In the genomic region with DNA sequence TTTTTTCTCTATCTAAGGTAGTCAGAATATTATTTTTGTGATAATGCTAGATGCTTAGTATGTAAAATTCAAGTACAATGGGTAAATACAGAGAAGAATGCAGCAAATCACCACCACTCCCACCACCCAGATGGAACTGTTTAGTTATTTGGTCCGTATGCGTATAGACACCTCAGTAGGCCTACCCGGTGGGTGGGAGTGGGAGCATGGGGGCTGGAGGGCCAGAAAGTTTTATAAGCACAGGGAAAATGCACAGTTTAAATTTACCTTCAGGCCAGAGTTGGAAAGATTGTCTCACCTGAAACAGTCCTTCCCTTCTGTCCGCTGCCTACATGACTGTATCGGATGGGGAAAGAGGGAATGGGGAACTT, we compare ENCODE assay signal across 16 cellular contexts. TPM values are rescaled to one million over a fixed set of nuclear protein-coding genes. Genes with fewer than 3 reads are reported as not detected.
A peak's percentile ranks its signal among the peaks of the same experiment; 100 is the strongest.
DNase-seq lines count a peak whose midpoint lies in the region; FAIRE-seq and TF ChIP-seq lines count a peak whose summit lies in the region.
"Had no signal": no experiment of that assay in that cellular context is flagged by ENCODE, and none has a peak within 500 bp of the region (broad histone marks: within the 10 kb centered on the region; RNA-seq: fewer than 3 reads in every experiment).

No MANE protein-coding gene starts in this region.

- H3K9ac ChIP-seq in GM23248 (peak overlapping the region; percentile 63; the same call in 1 of the 2 replicates), astrocyte (ENCODE audit: low read length) (peak overlapping the region; percentile 10), mesenchymal stem cell (ENCODE audit: low read length) (peak overlapping the region; percentile 67)
- H3K9ac ChIP-seq: parathyroid adenoma had no signal

- H3K4me2 ChIP-seq in GM23248 (ENCODE audit: unreplicated experiment) (peak overlapping the region; percentile 59), astrocyte (ENCODE audit: low read length) (peak overlapping the region; percentile 57), mesenchymal stem cell (ENCODE audit: low read length, poor library complexity, severe bottlenecking) (no peak overlapping the region)

- H3K4me3 ChIP-seq in GM23248 (no peak overlapping the region), astrocyte (ENCODE audit: insufficient read depth, low read depth, low read length) (no peak overlapping the region), mesenchymal stem cell (ENCODE audit: insufficient read depth in 1 of 2, low read depth in 1 of 2, low read length in 2 of 2) (peak overlapping the region in 1 of 2 experiments; percentile 38), suprapubic skin (no peak overlapping the region), WERI-Rb-1 (ENCODE audit: low read depth, low read length) (no peak overlapping the region)
- H3K4me3 ChIP-seq: MG63 had no signal

- no peak overlapping the region for H2BK120ac ChIP-seq in mesenchymal stem cell (ENCODE audit: low read depth, low read length)

- DNase-seq in GM23248 (no peak), astrocyte (ENCODE audit: low read depth) (no peak), mesenchymal stem cell (no peak), suprapubic skin (ENCODE audit: low spot score in 2 of 2) (no peak), WERI-Rb-1 (no peak), COLO829 (ENCODE audit: low spot score) (no peak), NCI-H128 (lab: John Stamatoyannopoulos, UW; ENCODE audit: unreplicated experiment) (no peak)
- DNase-seq in activated CD4-positive, alpha-beta memory T cell treated with anti-CD3 and anti-CD28 coated beads for 36 hours = no peak
- DNase-seq: activated CD8-positive, alpha-beta memory T cell treated with anti-CD3 and anti-CD28 coated beads for 24 hours; DMS153; effector CD4-positive, alpha-beta T cell; MG63; NCI-H1930; NCI-H510A; stimulated activated CD4-positive, alpha-beta T cell treated with anti-CD3 and anti-CD28 coated beads, Interleukin-15, amount 100 ng/mL, for 24 hours had no signal

- peak overlapping the region; percentile 78 for H3K27ac ChIP-seq in GM23248
- no peak overlapping the region for H3K27ac ChIP-seq in astrocyte (ENCODE audit: low read depth, low read length)
- no peak overlapping the region for H3K27ac ChIP-seq in mesenchymal stem cell (ENCODE audit: low read length, poor library complexity, severe bottlenecking)
- peak overlapping the region; percentile 71 for H3K27ac ChIP-seq in suprapubic skin
- H3K27ac ChIP-seq in WERI-Rb-1 = no peak overlapping the region
- H3K27ac ChIP-seq: parathyroid adenoma had no signal

- H3K36me3 ChIP-seq in GM23248 (ENCODE audit: low read depth) = 0 out of 2 replicates have a peak, but pooled peaks cover 5% of the 10 kb centered on the region
- H3K36me3 ChIP-seq in astrocyte (ENCODE audit: insufficient read depth, low read length) = no peaks in the 10 kb centered on the region
- peaks cover 0 to 5% of the 10 kb centered on the region in 2 experiments for H3K36me3 ChIP-seq in mesenchymal stem cell (ENCODE audit: control insufficient read depth in 1 of 2, insufficient read depth in 2 of 2, low read depth in 1 of 2, low read length in 2 of 2)
- H3K36me3 ChIP-seq in suprapubic skin = no peaks in the 10 kb centered on the region
- H3K36me3 ChIP-seq in WERI-Rb-1 = no peaks in the 10 kb centered on the region

- intact Hi-C loops in activated CD4-positive, alpha-beta memory T cell treated with anti-CD3 and anti-CD28 coated beads for 36 hours (cut with micrococcal nuclease) = no loop called here

- no peak overlapping the region for H4K91ac ChIP-seq in mesenchymal stem cell (ENCODE audit: low read length)

- TF ChIP-seq CTCF in astrocyte (IDR thresholded peaks at IDR 0.05; ENCODE audit: insufficient read depth, low read depth, low read length) (no peak), suprapubic skin (IDR thresholded peaks at IDR 0.05) (no peak), WERI-Rb-1 (IDR thresholded peaks at IDR 0.05; ENCODE audit: low read depth, low read length) (no peak)

- CTCF ChIA-PET in activated CD4-positive, alpha-beta memory T cell treated with anti-CD3 and anti-CD28 coated beads for 36 hours (lab: Charles Lee) = no interaction called here

- H4K20me1 ChIP-seq in GM23248 (ENCODE audit: insufficient read depth) = peaks cover 8% of the 10 kb centered on the region; the same call in 1 of the 2 replicates
- peaks cover 53% of the 10 kb centered on the region for H4K20me1 ChIP-seq in astrocyte (ENCODE audit: insufficient read depth, low read length)

- no peak for FAIRE-seq in astrocyte (lab: Jason Lieb, UNC)

- H3K23ac ChIP-seq in mesenchymal stem cell (ENCODE audit: low read length in 2 of 2) = no peak overlapping the region

- H3K27me3 Mint-ChIP-seq in astrocyte (ENCODE audit: low read depth, unreplicated experiment) = no peaks in the 10 kb centered on the region
- H3K27me3 Mint-ChIP-seq in activated CD4-positive, alpha-beta memory T cell treated with anti-CD3 and anti-CD28 coated beads for 36 hours = peaks cover 3% of the 10 kb centered on the region

- H3F3A ChIP-seq in GM23248 (ENCODE audit: insufficient read depth) = peaks cover 76% of the 10 kb centered on the region

- no peaks in the 10 kb centered on the region for H3K27me3 ChIP-seq in GM23248 (replicated peaks; ENCODE audit: insufficient read depth)
- no peaks in the 10 kb centered on the region for H3K27me3 ChIP-seq in astrocyte (ENCODE audit: insufficient read depth, low read length)
- H3K27me3 ChIP-seq in mesenchymal stem cell (ENCODE audit: control insufficient read depth in 1 of 2, insufficient read depth in 1 of 2, low read length in 2 of 2) = no peaks in the 10 kb centered on the region
- no peaks in the 10 kb centered on the region for H3K27me3 ChIP-seq in suprapubic skin
- H3K27me3 ChIP-seq in WERI-Rb-1 (ENCODE audit: insufficient read depth, low read depth, severe bottlenecking) = no peaks in the 10 kb centered on the region
- H3K27me3 ChIP-seq: MG63 had no signal

- no peak overlapping the region for H3K4ac ChIP-seq in mesenchymal stem cell (ENCODE audit: low read depth in 1 of 2, low read length in 2 of 2)

- no peak overlapping the region for H3K14ac ChIP-seq in mesenchymal stem cell (ENCODE audit: low read length in 2 of 2)

- H3K9me2 ChIP-seq in GM23248 (ENCODE audit: insufficient read depth) = no peaks in the 10 kb centered on the region

- no peak for TF ChIP-seq POLR2A in suprapubic skin (IDR thresholded peaks at IDR 0.05)

- 83 to 87% methylated on average over 5 of the region's 5 CpGs for WGBS in GM23248 (ENCODE audit: low coverage in 1 of 2, low lambda C conversion rate in 2 of 2, missing lambda C conversion rate in 2 of 2), 2 experiments
- WGBS in mesenchymal stem cell = over 99% methylated on average over 5 of the region's 5 CpGs
- 67% methylated on average over 5 of the region's 5 CpGs for WGBS in suprapubic skin

- in situ Hi-C loops in GM23248 (cut with MboI) = no loop called here

- H3K27ac Mint-ChIP-seq in astrocyte (ENCODE audit: unreplicated experiment) = peak overlapping the region; percentile 9
- no peak overlapping the region for H3K27ac Mint-ChIP-seq in activated CD4-positive, alpha-beta memory T cell treated with anti-CD3 and anti-CD28 coated beads for 36 hours

- H2BK5ac ChIP-seq in mesenchymal stem cell (ENCODE audit: low read depth, low read length, poor library complexity, severe bottlenecking) = no peak overlapping the region

- peaks cover 37% of the 10 kb centered on the region for H3K79me1 ChIP-seq in mesenchymal stem cell (replicated peaks; ENCODE audit: low read length, poor library complexity, severe bottlenecking)

- H3K18ac ChIP-seq in mesenchymal stem cell (ENCODE audit: low read depth in 1 of 2, low read length in 2 of 2) = no peak overlapping the region

- peaks cover 67% of the 10 kb centered on the region for H3K4me1 Mint-ChIP-seq in astrocyte (ENCODE audit: low read depth, unreplicated experiment)
- H3K4me1 Mint-ChIP-seq in activated CD4-positive, alpha-beta memory T cell treated with anti-CD3 and anti-CD28 coated beads for 36 hours (ENCODE audit: low read depth) = peaks cover 10% of the 10 kb centered on the region

- no peak overlapping the region for H4K8ac ChIP-seq in mesenchymal stem cell (ENCODE audit: low read length)

- no peak for TF ChIP-seq EP300 in suprapubic skin (IDR thresholded peaks at IDR 0.05)

- no peak overlapping the region for H3K4me3 Mint-ChIP-seq in astrocyte (ENCODE audit: unreplicated experiment)
- no peak overlapping the region for H3K4me3 Mint-ChIP-seq in activated CD4-positive, alpha-beta memory T cell treated with anti-CD3 and anti-CD28 coated beads for 36 hours

- H2BK12ac ChIP-seq in mesenchymal stem cell (ENCODE audit: low read length in 2 of 2) = no peak overlapping the region

- H3K36me3 Mint-ChIP-seq in astrocyte (ENCODE audit: low read depth, unreplicated experiment) = no peaks in the 10 kb centered on the region
- no peaks in the 10 kb centered on the region for H3K36me3 Mint-ChIP-seq in activated CD4-positive, alpha-beta memory T cell treated with anti-CD3 and anti-CD28 coated beads for 36 hours

- H3K9me3 Mint-ChIP-seq in astrocyte (ENCODE audit: unreplicated experiment) = no peaks in the 10 kb centered on the region
- H3K9me3 Mint-ChIP-seq in activated CD4-positive, alpha-beta memory T cell treated with anti-CD3 and anti-CD28 coated beads for 36 hours = no peaks in the 10 kb centered on the region

- H2BK15ac ChIP-seq in mesenchymal stem cell (ENCODE audit: low read depth, poor library complexity, severe bottlenecking) = no peak overlapping the region

- H3K4me1 ChIP-seq in GM23248 (ENCODE audit: insufficient read depth) = peaks cover 64% of the 10 kb centered on the region
- H3K4me1 ChIP-seq in astrocyte (ENCODE audit: insufficient read depth, low read length) = peaks cover 61% of the 10 kb centered on the region
- H3K4me1 ChIP-seq in mesenchymal stem cell (ENCODE audit: control insufficient read depth, insufficient read depth, low read depth, low read length) = peaks cover 38% of the 10 kb centered on the region
- H3K4me1 ChIP-seq in suprapubic skin = peaks cover 95% of the 10 kb centered on the region
- H3K4me1 ChIP-seq: parathyroid adenoma had no signal

- H3K79me2 ChIP-seq in GM23248 (ENCODE audit: insufficient read depth) (peaks cover 84% of the 10 kb centered on the region), astrocyte (ENCODE audit: insufficient read depth, low read length) (peaks cover 61% of the 10 kb centered on the region)

- H2AFZ ChIP-seq in GM23248 (no peak overlapping the region), astrocyte (ENCODE audit: low read depth, low read length) (no peak overlapping the region), mesenchymal stem cell (ENCODE audit: low read depth, low read length) (no peak overlapping the region)
- H2AFZ ChIP-seq: parathyroid adenoma had no signal

- H2AK5ac ChIP-seq in mesenchymal stem cell (ENCODE audit: low read length, severe bottlenecking) = no peak overlapping the region

- H3K9me3 ChIP-seq in GM23248 (ENCODE audit: low read depth) (no peaks in the 10 kb centered on the region), astrocyte (ENCODE audit: insufficient read depth, low read depth, low read length) (no peaks in the 10 kb centered on the region), mesenchymal stem cell (ENCODE audit: control insufficient read depth, low read length) (no peaks in the 10 kb centered on the region), suprapubic skin (no peaks in the 10 kb centered on the region), WERI-Rb-1 (ENCODE audit: severe bottlenecking) (no peaks in the 10 kb centered on the region)
- H3K9me3 ChIP-seq: MG63 had no signal

- POLR2A ChIA-PET in activated CD4-positive, alpha-beta memory T cell treated with anti-CD3 and anti-CD28 coated beads for 36 hours (lab: Charles Lee) = no interaction called here

RNA-seq across cellular contexts. Expression of gene CHST3, which starts 15.5 kb away (rescaled TPM):
- total RNA-seq in GM23248 (2014; rRNA removed; shearing (Covaris generic)) = 42.2 and 43.3 TPM in 2 replicates
- 10.4 and 10.7 TPM in 2 replicates for polyA plus RNA-seq in GM23248 (2016; fragmentation: Nextera tagmentation; extraction: Ambion mirVana)
- total RNA-seq in astrocyte (42.9 and 43.5 TPM in 2 replicates), suprapubic skin (10 to 100 TPM; 17.9 to 29.3 (median 23.2) TPM)
- polyA plus RNA-seq in mesenchymal stem cell (2013, experiment 1 of 2) = 14.6 TPM
- polyA plus RNA-seq in mesenchymal stem cell (2013, experiment 2 of 2) = 14.4 TPM
- under 1 TPM; 0.19 to 0.31 TPM for total RNA-seq in activated CD4-positive, alpha-beta memory T cell treated with anti-CD3 and anti-CD28 coated beads for 36 hours

Comparison
In these comparisons a context has a peak if more than half of its experiments do, and no peak if none do; other contexts are left out.
1. H3K27ac ChIP-seq: peak in GM23248 (single experiment) and suprapubic skin (single experiment); none in astrocyte (single experiment), mesenchymal stem cell (single experiment) and WERI-Rb-1 (single experiment).
2. H3K9ac ChIP-seq: peak in every context shown above with its lines; median percentile 67 in mesenchymal stem cell; 63 in GM23248; 10 in astrocyte.
3. RNA of gene CHST3, which starts 15.5 kb away (total RNA-seq): 42.9 to 43.5 TPM in astrocyte, 42.2 to 43.3 TPM in GM23248 and 17.9 to 29.3 TPM in suprapubic skin; 0.19 to 0.31 TPM in activated CD4-positive, alpha-beta memory T cell treated with anti-CD3 and anti-CD28 coated beads for 36 hours; every median in the first group is over 10 times any median in the second.